In the genomic region with DNA sequence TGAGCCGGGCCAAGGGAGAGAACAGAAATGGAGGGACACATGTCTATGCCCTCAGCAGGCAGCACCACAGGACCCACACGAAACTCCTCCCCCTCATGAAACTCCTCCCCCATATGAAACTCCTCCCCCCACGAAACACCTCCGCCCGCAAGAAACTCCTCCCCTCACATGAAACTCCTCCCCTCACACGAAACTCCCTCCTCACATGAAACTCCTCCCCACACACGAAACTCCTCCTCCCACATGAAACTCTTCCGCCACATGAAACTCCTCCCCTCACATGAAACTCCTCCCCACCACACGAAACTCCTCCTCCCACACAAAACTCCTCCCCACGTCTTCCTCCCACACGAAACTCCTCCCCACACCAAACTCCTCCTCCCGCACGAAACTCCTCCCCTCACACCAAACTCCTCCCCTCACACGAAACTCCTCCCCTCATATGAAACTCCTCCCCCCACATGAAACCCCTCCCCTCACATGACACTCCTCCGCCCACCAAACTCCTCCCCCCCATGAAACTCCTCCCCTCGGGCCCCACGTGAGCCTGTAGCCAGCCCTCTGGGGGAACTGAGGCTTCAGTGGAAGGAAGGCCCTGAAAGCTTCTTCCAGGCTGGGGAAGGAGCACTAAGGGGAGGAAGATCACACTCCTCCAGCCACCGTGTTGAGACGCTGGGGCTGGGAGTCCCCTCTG, we compare ENCODE assay signal across 16 cellular contexts. TPM values are rescaled to one million over a fixed set of nuclear protein-coding genes. Genes with fewer than 3 reads are reported as not detected.
DNase-seq lines count a peak whose midpoint lies in the region; TF ChIP-seq lines count a peak whose summit lies in the region.
"Had no signal": no experiment of that assay in that cellular context is flagged by ENCODE, and none has a peak within 500 bp of the region (broad histone marks: within the 10 kb centered on the region; RNA-seq: fewer than 3 reads in every experiment).

No MANE protein-coding gene starts in this region.

- H3K27me3 Mint-ChIP-seq in activated CD4-positive, alpha-beta T cell treated with anti-CD3 and anti-CD28 coated beads, Interleukin-2, amount 10 ng/mL, durations not matched to agents 24 days and 14 days, result no peaks in the 10 kb centered on the region
- peaks cover 4 to 7% of the 10 kb centered on the region in 2 donors for H3K27me3 Mint-ChIP-seq in CD8-positive, alpha-beta memory T cell

- H3K79me1 ChIP-seq in mesendoderm (ENCODE audit: low read length), result no peaks in the 10 kb centered on the region

- no peak overlapping the region for H3K4me3 Mint-ChIP-seq in activated CD4-positive, alpha-beta T cell treated with anti-CD3 and anti-CD28 coated beads, Interleukin-2, amount 10 ng/mL, durations not matched to agents 24 days and 14 days
- H3K4me3 Mint-ChIP-seq in CD8-positive, alpha-beta memory T cell, result no peak overlapping the region
- H3K4me3 Mint-ChIP-seq: mesothelial cell of epicardium had no signal

- H3K9ac ChIP-seq in mesendoderm (ENCODE audit: low read length), result no peak overlapping the region

- H3K36me3 Mint-ChIP-seq in activated CD4-positive, alpha-beta T cell treated with anti-CD3 and anti-CD28 coated beads, Interleukin-2, amount 10 ng/mL, durations not matched to agents 24 days and 14 days (ENCODE audit: low read depth), result no peaks in the 10 kb centered on the region
- H3K36me3 Mint-ChIP-seq in CD8-positive, alpha-beta memory T cell, result no peaks in the 10 kb centered on the region
- H3K36me3 Mint-ChIP-seq: mesothelial cell of epicardium had no signal

- no peaks in the 10 kb centered on the region for H3K4me1 Mint-ChIP-seq in activated CD4-positive, alpha-beta T cell treated with anti-CD3 and anti-CD28 coated beads, Interleukin-2, amount 10 ng/mL, durations not matched to agents 24 days and 14 days
- H3K4me1 Mint-ChIP-seq in CD8-positive, alpha-beta memory T cell, result no peaks in the 10 kb centered on the region

- H3K4me1 ChIP-seq in mesendoderm (ENCODE audit: control insufficient read depth, low read depth, low read length), result no peaks in the 10 kb centered on the region
- no peaks in the 10 kb centered on the region for H3K4me1 ChIP-seq in CD8-positive, alpha-beta memory T cell (ENCODE audit: insufficient read depth, low read length)

- no peaks in the 10 kb centered on the region for H3K9me3 ChIP-seq in CD8-positive, alpha-beta memory T cell (ENCODE audit: low read length)

- H3K18ac ChIP-seq in mesendoderm (ENCODE audit: low read length), result no peak overlapping the region

- intact Hi-C loops in activated CD4-positive, alpha-beta T cell treated with anti-CD3 and anti-CD28 coated beads, Interleukin-2, amount 10 ng/mL, durations not matched to agents 24 days and 14 days (cut with micrococcal nuclease), result no loop called here

- POLR2A ChIA-PET in RWPE1 (lab: Yijun Ruan, JAX; ENCODE audit: low non-redundant PET), result no interaction called here
- POLR2A ChIA-PET in CD8-positive, alpha-beta memory T cell (lab: Charles Lee), result no interaction called here

- no peak overlapping the region for H2AK5ac ChIP-seq in mesendoderm (ENCODE audit: low read length)

- no peak overlapping the region for H3K56ac ChIP-seq in mesendoderm (ENCODE audit: low read length)

- WGBS in mesendoderm (ENCODE audit: extremely low coverage, insufficient coverage, low lambda C conversion rate), result 100% methylated on average over 9 of the region's 19 CpGs

- no peaks in the 10 kb centered on the region for H3K36me3 ChIP-seq in H7 (replicated peaks; ENCODE audit: control insufficient read depth, insufficient read depth, low read length)
- no peaks in the 10 kb centered on the region for H3K36me3 ChIP-seq in mesendoderm (ENCODE audit: control insufficient read depth, insufficient read depth, low read length)
- no peaks in the 10 kb centered on the region for H3K36me3 ChIP-seq in CD8-positive, alpha-beta memory T cell (ENCODE audit: insufficient read depth, low read length)

- no peak overlapping the region for H4K8ac ChIP-seq in mesendoderm (ENCODE audit: low read depth, low read length)

- CTCF ChIA-PET in RWPE1 (lab: Yijun Ruan, JAX), result no interaction called here
- CTCF ChIA-PET in CD8-positive, alpha-beta memory T cell (lab: Charles Lee), result no interaction called here

- no peak overlapping the region for H3K23ac ChIP-seq in mesendoderm (ENCODE audit: low read length)

- no peak overlapping the region for H3K27ac Mint-ChIP-seq in activated CD4-positive, alpha-beta T cell treated with anti-CD3 and anti-CD28 coated beads, Interleukin-2, amount 10 ng/mL, durations not matched to agents 24 days and 14 days
- no peak overlapping the region for H3K27ac Mint-ChIP-seq in CD8-positive, alpha-beta memory T cell
- H3K27ac Mint-ChIP-seq: activated T-helper 2 cell treated with anti-CD3 and anti-CD28 coated beads, Interferon-gamma antibody, Interleukin-2, Interleukin-4, amounts not matched to agents 10 μg/mL and 5 μg/mL and 100 μg/mL, durations not matched to agents 14 hours and 24 hours and 36 hours; mesothelial cell of epicardium had no signal

- H3K9me3 Mint-ChIP-seq in activated CD4-positive, alpha-beta T cell treated with anti-CD3 and anti-CD28 coated beads, Interleukin-2, amount 10 ng/mL, durations not matched to agents 24 days and 14 days, result no peaks in the 10 kb centered on the region
- peaks cover 0 to 2% (median 0%) of the 10 kb centered on the region in 5 donors for H3K9me3 Mint-ChIP-seq in CD8-positive, alpha-beta memory T cell
- H3K9me3 Mint-ChIP-seq: activated T-helper 2 cell treated with anti-CD3 and anti-CD28 coated beads, Interferon-gamma antibody, Interleukin-2, Interleukin-4, amounts not matched to agents 10 μg/mL and 5 μg/mL and 100 μg/mL, durations not matched to agents 14 hours and 24 hours and 36 hours; mesothelial cell of epicardium had no signal

- no peak overlapping the region for H2BK120ac ChIP-seq in mesendoderm (ENCODE audit: low read depth, low read length)

- no peak overlapping the region for H4K5ac ChIP-seq in mesendoderm (ENCODE audit: low read length)

- no peak overlapping the region for H2BK15ac ChIP-seq in mesendoderm (replicated peaks; ENCODE audit: low read depth)

- H3K27me3 ChIP-seq in H7 (ENCODE audit: control insufficient read depth, insufficient read depth, low read length) (no peaks in the 10 kb centered on the region), mesendoderm (ENCODE audit: insufficient read depth, low read length, poor library complexity) (no peaks in the 10 kb centered on the region)
- H3K27me3 ChIP-seq in CD8-positive, alpha-beta memory T cell (ENCODE audit: insufficient read depth, low read length, poor library complexity, severe bottlenecking), result no peaks in the 10 kb centered on the region

- TF ChIP-seq CTCF in RWPE1 (conservative IDR thresholded peaks at IDR 0.05; ENCODE audit: low read depth), result no peak

- peak; percentile 61 for DNase-seq in activated CD4-positive, alpha-beta T cell treated with anti-CD3 and anti-CD28 coated beads, Interleukin-2, amount 10 ng/mL, durations not matched to agents 24 days and 14 days
- no peak for DNase-seq in activated CD4-positive, alpha-beta T cell treated with anti-CD3 and anti-CD28 coated beads for 1 hour
- DNase-seq in H7 (peak; percentile 75), RWPE1 (ENCODE audit: low spot score) (peak; percentile 13), mesendoderm (peak; percentile 71), mesenteric fat pad (ENCODE audit: low spot score) (no peak), NCI-H1092 (lab: John Stamatoyannopoulos, UW) (no peak)
- DNase-seq in CD8-positive, alpha-beta memory T cell, result no peak
- DNase-seq: amygdala; effector memory CD4-positive, alpha-beta T cell; NCI-H187; SIG-M5 had no signal

- H3K27ac ChIP-seq in RWPE1, result no peak overlapping the region
- H3K27ac ChIP-seq in mesendoderm (ENCODE audit: low read depth, low read length), result peak overlapping the region; percentile 22
- H3K27ac ChIP-seq in CD8-positive, alpha-beta memory T cell (ENCODE audit: low read depth, low read length), result no peak overlapping the region

- no peak overlapping the region for H2BK5ac ChIP-seq in mesendoderm (ENCODE audit: low read length)

- H3K79me2 ChIP-seq in mesendoderm (ENCODE audit: control insufficient read depth, insufficient read depth, low read length), result no peaks in the 10 kb centered on the region

- H3K4ac ChIP-seq in mesendoderm (ENCODE audit: low read depth, low read length), result no peak overlapping the region

- H3K4me3 ChIP-seq in H7 (ENCODE audit: insufficient read depth, low read depth, low read length), result no peak overlapping the region
- no peak overlapping the region for H3K4me3 ChIP-seq in mesendoderm (ENCODE audit: low read length)
- no peak overlapping the region for H3K4me3 ChIP-seq in CD8-positive, alpha-beta memory T cell (ENCODE audit: low read length)

- H3K4me2 ChIP-seq in mesendoderm (ENCODE audit: low read length), result no peak overlapping the region

RNA-seq across cellular contexts. Expression of a gene that starts 15.2 kb away (rescaled TPM):
- not detected in 2 replicates for total RNA-seq in activated CD4-positive, alpha-beta T cell treated with anti-CD3 and anti-CD28 coated beads, Interleukin-2, amount 10 ng/mL, durations not matched to agents 24 days and 14 days
- total RNA-seq in H7 (2014; rRNA removed; shearing (Covaris generic)), result 32.1 and 34.1 TPM in 2 replicates
- 10.8 TPM for polyA plus RNA-seq in mesendoderm (2013, experiment 1 of 2)
- polyA plus RNA-seq in mesendoderm (2013, experiment 2 of 2), result 10.5 TPM
- total RNA-seq in mesenteric fat pad, result 8.6 TPM
- not detected for total RNA-seq in CD8-positive, alpha-beta memory T cell
- not detected for polyA plus RNA-seq in CD8-positive, alpha-beta memory T cell
- total RNA-seq: activated CD8-positive, alpha-beta memory T cell treated with anti-CD3 and anti-CD28 coated beads for 36 hours; activated T-helper 2 cell treated with anti-CD3 and anti-CD28 coated beads, Interferon-gamma antibody, Interleukin-2, Interleukin-4, amounts not matched to agents 10 μg/mL and 5 μg/mL and 100 μg/mL, durations not matched to agents 14 hours and 24 hours and 36 hours had no signal
- polyA plus RNA-seq: AG04450 had no signal

Comparison
In these comparisons a context has a peak if more than half of its experiments do, and no peak if none do; other contexts are left out.
1. DNase-seq: peak in activated CD4-positive, alpha-beta T cell treated with anti-CD3 and anti-CD28 coated beads, Interleukin-2, amount 10 ng/mL, durations not matched to agents 24 days and 14 days (single experiment), H7 (single experiment), RWPE1 (single experiment) and mesendoderm (single experiment); none in activated CD4-positive, alpha-beta T cell treated with anti-CD3 and anti-CD28 coated beads for 1 hour (single experiment), mesenteric fat pad (single experiment), NCI-H1092 (single experiment) and CD8-positive, alpha-beta memory T cell (0 of 5).